28 cellular contexts compared by ENCODE assay signal in genomic region chr11:112529071-112529470, GRCh38.
"Had no signal": no experiment of that assay in that cellular context is flagged by ENCODE, and none has a peak within 500 bp of the region (broad histone marks: within the 10 kb centered on the region; RNA-seq: fewer than 3 reads in every experiment).

No MANE protein-coding gene starts in this region.

- H3K4me3 Mint-ChIP-seq: dendritic cell treated with granulocyte-macrophage colony-stimulating factor and Interleukin-4, amounts not matched to agents 40 ng/mL and 50 ng/mL, for 4 days; effector memory CD8-positive, alpha-beta T cell; endodermal cell had no signal

- H3K27me3 ChIP-seq: colonic mucosa, dorsolateral prefrontal cortex, esophagus muscularis mucosa, foreskin keratinocyte, gastrocnemius medialis, gastroesophageal sphincter, heart left ventricle, heart right ventricle had no signal

- DNase-seq: colonic mucosa; cortex of kidney; dermis blood vessel endothelial cell; dorsolateral prefrontal cortex; effector CD4-positive, alpha-beta T cell; effector CD8-positive, alpha-beta T cell; effector memory CD4-positive, alpha-beta T cell; effector memory CD8-positive, alpha-beta T cell; endodermal cell; erythroblast; esophagus squamous epithelium; foreskin fibroblast; foreskin keratinocyte; foreskin melanocyte; gastrocnemius medialis; head of caudate nucleus; heart left ventricle; heart right ventricle had no signal

- FAIRE-seq: colon, endometrium, endothelial cell of umbilical vein, frontal cortex had no signal

- H3K9me3 ChIP-seq: colonic mucosa, esophagus muscularis mucosa, esophagus squamous epithelium, gastrocnemius medialis, gastroesophageal sphincter, heart left ventricle, heart right ventricle had no signal

- H3K36me3 ChIP-seq: colonic mucosa, esophagus muscularis mucosa, esophagus squamous epithelium, gastrocnemius medialis, gastroesophageal sphincter, heart left ventricle, heart right ventricle had no signal

- H3K27ac ChIP-seq: colonic mucosa, coronary artery, dorsolateral prefrontal cortex, epithelial cell of prostate, esophagus muscularis mucosa, esophagus squamous epithelium, foreskin keratinocyte, gastrocnemius medialis, gastroesophageal sphincter, heart left ventricle, heart right ventricle had no signal

- H3K9me3 Mint-ChIP-seq: dendritic cell treated with granulocyte-macrophage colony-stimulating factor and Interleukin-4, amounts not matched to agents 40 ng/mL and 50 ng/mL, for 4 days; effector memory CD8-positive, alpha-beta T cell; endodermal cell had no signal

- H3K27ac Mint-ChIP-seq: dendritic cell treated with granulocyte-macrophage colony-stimulating factor and Interleukin-4, amounts not matched to agents 40 ng/mL and 50 ng/mL, for 4 days; effector memory CD8-positive, alpha-beta T cell; endodermal cell had no signal

- ATAC-seq: effector memory CD8-positive, alpha-beta T cell; esophagus mucosa; foreskin keratinocyte; gastrocnemius medialis; gastroesophageal sphincter; heart left ventricle; heart right ventricle had no signal

- H3K4me3 ChIP-seq: colonic mucosa, coronary artery, dorsolateral prefrontal cortex, esophagus muscularis mucosa, esophagus squamous epithelium, gastrocnemius medialis, gastroesophageal sphincter, heart left ventricle, heart right ventricle had no signal
